In the genomic region with DNA sequence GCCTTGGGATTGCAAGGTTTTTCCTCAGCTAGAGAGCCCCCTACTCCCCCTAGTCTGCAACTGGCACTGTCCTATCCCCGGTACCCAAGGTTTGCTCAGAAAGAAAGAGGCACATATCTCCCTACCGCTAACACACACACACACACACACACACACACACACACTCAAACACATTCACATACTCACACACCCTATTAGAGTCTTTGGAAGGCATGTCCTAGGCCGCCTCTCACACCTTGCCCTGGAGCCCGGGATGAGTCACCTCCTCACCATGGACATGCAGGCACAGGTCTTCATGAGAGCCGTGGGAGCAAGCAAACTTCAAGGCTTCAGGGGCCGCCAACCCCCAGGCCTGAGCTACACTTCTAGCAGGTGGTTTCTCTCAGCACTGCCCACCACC, we compare ENCODE assay signal across 20 cellular contexts. TPM values are rescaled to one million over a fixed set of nuclear protein-coding genes. Genes with fewer than 3 reads are reported as not detected.
A peak's percentile ranks its signal among the peaks of the same experiment; 100 is the strongest.
DNase-seq lines count a peak whose midpoint lies in the region; ATAC-seq and TF ChIP-seq lines count a peak whose summit lies in the region.
"Had no signal": no experiment of that assay in that cellular context is flagged by ENCODE, and none has a peak within 500 bp of the region (broad histone marks: within the 10 kb centered on the region; RNA-seq: fewer than 3 reads in every experiment).

No MANE protein-coding gene starts in this region.

- no peak overlapping the region for H3K18ac ChIP-seq in mesendoderm (ENCODE audit: low read length)

- H3K9me3 Mint-ChIP-seq in stimulated activated naive CD8-positive, alpha-beta T cell treated with anti-CD3 and anti-CD28 coated beads, Interleukin-15, amount 100 ng/mL, for 72 hours, result no peaks in the 10 kb centered on the region
- H3K9me3 Mint-ChIP-seq: CD8-positive, alpha-beta memory T cell had no signal

- H3K4me1 ChIP-seq in mesendoderm (ENCODE audit: control insufficient read depth, low read depth, low read length), result no peaks in the 10 kb centered on the region

- peaks cover 6% of the 10 kb centered on the region for H3K4me1 Mint-ChIP-seq in stimulated activated naive CD8-positive, alpha-beta T cell treated with anti-CD3 and anti-CD28 coated beads, Interleukin-15, amount 100 ng/mL, for 72 hours
- H3K4me1 Mint-ChIP-seq: CD8-positive, alpha-beta memory T cell had no signal

- WGBS in mesendoderm (ENCODE audit: extremely low coverage, insufficient coverage, low lambda C conversion rate), result no CpG with 5 or more reads among the region's 6 CpGs

- no peak overlapping the region for H2BK15ac ChIP-seq in mesendoderm (replicated peaks; ENCODE audit: low read depth)

- H3K27me3 Mint-ChIP-seq in stimulated activated naive CD8-positive, alpha-beta T cell treated with anti-CD3 and anti-CD28 coated beads, Interleukin-15, amount 100 ng/mL, for 72 hours, result no peaks in the 10 kb centered on the region

- H3K23ac ChIP-seq in mesendoderm (ENCODE audit: low read length), result no peak overlapping the region

- H3K27ac ChIP-seq in mesendoderm (ENCODE audit: low read depth, low read length), result no peak overlapping the region
- H3K27ac ChIP-seq: 22Rv1, SK-N-MC had no signal

- ATAC-seq in HG02588 (IDR thresholded peaks at IDR 0.05; ENCODE audit: unreplicated experiment) (no peak), HG03521 (IDR thresholded peaks at IDR 0.05; ENCODE audit: unreplicated experiment) (no peak)
- no peak for ATAC-seq in stimulated activated naive CD8-positive, alpha-beta T cell treated with anti-CD3 and anti-CD28 coated beads, Interleukin-15, amount 100 ng/mL, for 72 hours
- ATAC-seq: Right ventricle myocardium inferior had no signal

- H3K4me2 ChIP-seq in mesendoderm (ENCODE audit: low read length), result no peak overlapping the region

- no peak overlapping the region for H4K5ac ChIP-seq in mesendoderm (ENCODE audit: low read length)

- no peak overlapping the region for H2AK5ac ChIP-seq in mesendoderm (ENCODE audit: low read length)

- H3K4me3 Mint-ChIP-seq in stimulated activated naive CD8-positive, alpha-beta T cell treated with anti-CD3 and anti-CD28 coated beads, Interleukin-15, amount 100 ng/mL, for 72 hours, result no peak overlapping the region
- H3K4me3 Mint-ChIP-seq: CD8-positive, alpha-beta memory T cell had no signal

- H3K4ac ChIP-seq in mesendoderm (ENCODE audit: low read depth, low read length), result no peak overlapping the region

- H3K9ac ChIP-seq in mesendoderm (ENCODE audit: low read length), result no peak overlapping the region

- H3K36me3 ChIP-seq in mesendoderm (ENCODE audit: control insufficient read depth, insufficient read depth, low read length), result no peaks in the 10 kb centered on the region

- no peak overlapping the region for H4K8ac ChIP-seq in mesendoderm (ENCODE audit: low read depth, low read length)

- H3K27ac Mint-ChIP-seq in stimulated activated naive CD8-positive, alpha-beta T cell treated with anti-CD3 and anti-CD28 coated beads, Interleukin-15, amount 100 ng/mL, for 72 hours, result peak overlapping the region in 1 of 2 donors; percentile 92
- H3K27ac Mint-ChIP-seq: CD8-positive, alpha-beta memory T cell had no signal

- H3K56ac ChIP-seq in mesendoderm (ENCODE audit: low read length), result peak overlapping the region; percentile 15

- no peaks in the 10 kb centered on the region for H3K27me3 ChIP-seq in mesendoderm (ENCODE audit: insufficient read depth, low read length, poor library complexity)

- no peak overlapping the region for H2BK120ac ChIP-seq in mesendoderm (ENCODE audit: low read depth, low read length)

- H3K4me3 ChIP-seq in epithelial cell of esophagus (ENCODE audit: low read length), result no peak overlapping the region
- H3K4me3 ChIP-seq in mesendoderm (ENCODE audit: low read length), result no peak overlapping the region
- H3K4me3 ChIP-seq: SK-N-MC had no signal

- no peaks in the 10 kb centered on the region for H3K79me1 ChIP-seq in mesendoderm (ENCODE audit: low read length)

- TF ChIP-seq CTCF in epithelial cell of esophagus (IDR thresholded peaks at IDR 0.05; ENCODE audit: insufficient read depth, low read depth, low read length, missing control alignments), result no peak

- H2BK5ac ChIP-seq in mesendoderm (ENCODE audit: low read length), result no peak overlapping the region

- peak; percentile 12 for DNase-seq in DMS53 (lab: John Stamatoyannopoulos, UW)
- no peak for DNase-seq in DMS53 treated with DMSO at 0.1 percent for 48 hours (lab: John Stamatoyannopoulos, UW; ENCODE audit: unreplicated experiment)
- DNase-seq in epithelial cell of esophagus (ENCODE audit: low read depth), result peak; percentile 97
- DNase-seq in mesendoderm, result peak; percentile 51
- DNase-seq in germinal center (ENCODE audit: low spot score), result no peak
- no peak for DNase-seq in stimulated activated naive CD8-positive, alpha-beta T cell treated with anti-CD3 and anti-CD28 coated beads, Interleukin-15, amount 100 ng/mL, for 72 hours
- DNase-seq: CD8-positive, alpha-beta memory T cell; EL; GOT3; IMR-90; Kasumi-1; NCI-H1436 treated with DMSO at 0.1 percent for 48 hours; NCI-H2081 treated with DMSO at 0.1 percent for 48 hours; NCI-H345; NCI-H526 treated with DMSO at 0.1 percent for 48 hours had no signal

- H3K79me2 ChIP-seq in mesendoderm (ENCODE audit: control insufficient read depth, insufficient read depth, low read length), result no peaks in the 10 kb centered on the region

RNA-seq across cellular contexts. Expression of a gene that starts 49.2 kb away (rescaled TPM):
- polyA plus RNA-seq in mesendoderm (2013, experiment 1 of 2), result 40.2 TPM
- polyA plus RNA-seq in mesendoderm (2013, experiment 2 of 2), result 43.1 TPM

Comparison
In these comparisons a context has a peak if more than half of its experiments do, and no peak if none do; other contexts are left out.
1. DNase-seq: peak in DMS53 (single experiment), epithelial cell of esophagus (single experiment) and mesendoderm (single experiment); none in DMS53 treated with DMSO at 0.1 percent for 48 hours (single experiment), germinal center (single experiment) and stimulated activated naive CD8-positive, alpha-beta T cell treated with anti-CD3 and anti-CD28 coated beads, Interleukin-15, amount 100 ng/mL, for 72 hours (0 of 2).